ENCODE assay signal across 11 cellular contexts in genomic region chr1:58620926-58621325, GRCh38. TPM values are rescaled to one million over a fixed set of nuclear protein-coding genes. Genes with fewer than 3 reads are reported as not detected.
A peak's percentile ranks its signal among the peaks of the same experiment; 100 is the strongest.
DNase-seq lines count a peak whose midpoint lies in the region; ATAC-seq, FAIRE-seq and TF ChIP-seq lines count a peak whose summit lies in the region.
"Had no signal": no experiment of that assay in that cellular context is flagged by ENCODE, and none has a peak within 500 bp of the region (broad histone marks: within the 10 kb centered on the region; RNA-seq: fewer than 3 reads in every experiment).

No MANE protein-coding gene starts in this region.

- no peak overlapping the region for H3K4me3 Mint-ChIP-seq in activated T-cell treated with anti-CD3 and anti-CD28 coated beads, Interleukin-2, amount 50 U/mL, for 72 hours
- peak overlapping the region; percentile 82 for H3K4me3 Mint-ChIP-seq in type B pancreatic cell
- H3K4me3 Mint-ChIP-seq: activated naive CD8-positive, alpha-beta T cell treated with anti-CD3 and anti-CD28 coated beads, Interleukin-2, amount 50 U/mL, for 24 hours; naive thymus-derived CD8-positive, alpha-beta T cell had no signal

- H3K27ac Mint-ChIP-seq in activated T-cell treated with anti-CD3 and anti-CD28 coated beads, Interleukin-2, amount 50 U/mL, for 72 hours, result no peak overlapping the region
- H3K27ac Mint-ChIP-seq in type B pancreatic cell, result peak overlapping the region; percentile 95
- H3K27ac Mint-ChIP-seq: activated naive CD8-positive, alpha-beta T cell treated with anti-CD3 and anti-CD28 coated beads, Interleukin-2, amount 50 U/mL, for 24 hours; naive thymus-derived CD8-positive, alpha-beta T cell had no signal

- H3K27ac ChIP-seq in endothelial cell of umbilical vein (ENCODE audit: insufficient read depth, low read depth, low read length), result no peak overlapping the region

- POLR2A ChIA-PET in endothelial cell of umbilical vein (lab: Charles Lee), result no interaction called here

- no peaks in the 10 kb centered on the region for H3K27me3 ChIP-seq in endothelial cell of umbilical vein (ENCODE audit: control insufficient read depth in 2 of 2, insufficient read depth in 2 of 2, low read length in 2 of 2)

- FAIRE-seq in endothelial cell of umbilical vein (lab: Jason Lieb, UNC), result no peak

- H3K9ac ChIP-seq in endothelial cell of umbilical vein (replicated peaks; ENCODE audit: extremely low read depth, insufficient read depth, low read length), result no peak overlapping the region

- TF ChIP-seq CTCF in endothelial cell of umbilical vein (IDR thresholded peaks at IDR 0.05; ENCODE audit: extremely low read depth in 1 of 2, insufficient read depth in 1 of 2, low read depth in 1 of 2, low read length in 2 of 2) (no peak), type B pancreatic cell (conservative IDR thresholded peaks at IDR 0.05) (no peak)

- dilution Hi-C loops in endothelial cell of umbilical vein (cut with MboI; ENCODE audit: extremely low pct_ligation_motif_present, low sequenced_read_pairs), result no loop called here

- H3K27me3 Mint-ChIP-seq in activated T-cell treated with anti-CD3 and anti-CD28 coated beads, Interleukin-2, amount 50 U/mL, for 72 hours (ENCODE audit: low read depth), result peaks cover 25% of the 10 kb centered on the region
- H3K27me3 Mint-ChIP-seq in type B pancreatic cell, result no peaks in the 10 kb centered on the region

- no peaks in the 10 kb centered on the region for H3K36me3 Mint-ChIP-seq in activated T-cell treated with anti-CD3 and anti-CD28 coated beads, Interleukin-2, amount 50 U/mL, for 72 hours (ENCODE audit: insufficient read depth in 2 of 2)
- H3K36me3 Mint-ChIP-seq in type B pancreatic cell, result no peaks in the 10 kb centered on the region
- H3K36me3 Mint-ChIP-seq: naive thymus-derived CD8-positive, alpha-beta T cell had no signal

- no peaks in the 10 kb centered on the region for H4K20me1 ChIP-seq in endothelial cell of umbilical vein (replicated peaks; ENCODE audit: control insufficient read depth, extremely low read depth, insufficient read depth, low read length)

- peaks cover 2% of the 10 kb centered on the region for H3K79me2 ChIP-seq in endothelial cell of umbilical vein (ENCODE audit: control insufficient read depth, insufficient read depth, low read length)

- BruUV-seq in endothelial cell of umbilical vein (replicated peaks; lab: Mats Ljungman, UMichigan), result no TSS peak

- H3K9me3 ChIP-seq in endothelial cell of umbilical vein (replicated peaks; ENCODE audit: control insufficient read depth, insufficient read depth, low read length), result no peaks in the 10 kb centered on the region

- no peak for TF ChIP-seq POLR2A in endothelial cell of umbilical vein (IDR thresholded peaks at IDR 0.05; ENCODE audit: low read depth, low read length)

- no peaks in the 10 kb centered on the region for H3K36me3 ChIP-seq in endothelial cell of umbilical vein (ENCODE audit: control insufficient read depth in 2 of 2, extremely low read depth in 1 of 2, insufficient read depth in 2 of 2, low read length in 2 of 2)

- H3K4me1 Mint-ChIP-seq in activated T-cell treated with anti-CD3 and anti-CD28 coated beads, Interleukin-2, amount 50 U/mL, for 72 hours (ENCODE audit: low read depth), result peaks cover 18% of the 10 kb centered on the region
- peaks cover 22% of the 10 kb centered on the region for H3K4me1 Mint-ChIP-seq in type B pancreatic cell (ENCODE audit: unreplicated experiment)

- peaks cover 32% of the 10 kb centered on the region for H3K4me1 ChIP-seq in endothelial cell of umbilical vein (ENCODE audit: control insufficient read depth, extremely low read depth, insufficient read depth, low read length)

- H3K9me3 Mint-ChIP-seq in activated T-cell treated with anti-CD3 and anti-CD28 coated beads, Interleukin-2, amount 50 U/mL, for 72 hours, result no peaks in the 10 kb centered on the region
- peaks cover 9% of the 10 kb centered on the region for H3K9me3 Mint-ChIP-seq in type B pancreatic cell
- H3K9me3 Mint-ChIP-seq: activated naive CD8-positive, alpha-beta T cell treated with anti-CD3 and anti-CD28 coated beads, Interleukin-2, amount 50 U/mL, for 24 hours; naive thymus-derived CD8-positive, alpha-beta T cell had no signal

- intact Hi-C loops in endothelial cell of umbilical vein (cut with micrococcal nuclease), result no loop called here

- peak in 1 of 2 donors; percentile 1 for DNase-seq in activated T-cell treated with anti-CD3 and anti-CD28 coated beads, Interleukin-2, amount 50 U/mL, for 72 hours
- DNase-seq in activated T-cell treated with anti-CD3 and anti-CD28 coated beads for 4 hours (no peak), NCI-H510A (lab: John Stamatoyannopoulos, UW) (peak; percentile 34), endothelial cell of umbilical vein (ENCODE audit: low read depth, low spot score) (no peak), type B pancreatic cell (ENCODE audit: extremely low spot score, unreplicated experiment) (no peak)
- DNase-seq in effector CD8-positive, alpha-beta T cell (lab: John Stamatoyannopoulos, UW), result no peak
- no peak for DNase-seq in activated CD4-positive, CD25-positive, alpha-beta regulatory T cell (lab: John Stamatoyannopoulos, UW)
- DNase-seq: activated naive CD8-positive, alpha-beta T cell treated with anti-CD3 and anti-CD28 coated beads, Interleukin-2, amount 50 U/mL, for 24 hours; naive thymus-derived CD8-positive, alpha-beta T cell; NCI-H2081 had no signal

- ATAC-seq in activated T-cell treated with anti-CD3 and anti-CD28 coated beads, Interleukin-2, amount 50 U/mL, for 72 hours (replicated peaks in 1 of 2), result peak; percentile 41 to 45
- ATAC-seq in HG03175 (IDR thresholded peaks at IDR 0.05; ENCODE audit: unreplicated experiment), result no peak
- ATAC-seq: activated naive CD8-positive, alpha-beta T cell treated with anti-CD3 and anti-CD28 coated beads, Interleukin-2, amount 50 U/mL, for 24 hours; naive thymus-derived CD8-positive, alpha-beta T cell had no signal

- no peak overlapping the region for H2AFZ ChIP-seq in endothelial cell of umbilical vein (ENCODE audit: low read depth, low read length)

- no peaks in the 10 kb centered on the region for H3K9me1 ChIP-seq in endothelial cell of umbilical vein (replicated peaks; ENCODE audit: control insufficient read depth, extremely low read depth, insufficient read depth, low read length)

- CTCF ChIA-PET in endothelial cell of umbilical vein (lab: Charles Lee), result no interaction called here

- H3K4me3 ChIP-seq in endothelial cell of umbilical vein (replicated peaks in 1 of 3; ENCODE audit: insufficient read depth in 1 of 3, low read depth in 1 of 3, low read length in 3 of 3), result no peak overlapping the region

- no peak overlapping the region for H3K4me2 ChIP-seq in endothelial cell of umbilical vein (ENCODE audit: insufficient read depth, low read length)

TF ChIP-seq in endothelial cell of umbilical vein, 7 proteins besides CTCF, POLR2A, EP300 and RAD21:
- TF ChIP-seq FOS (IDR thresholded peaks at IDR 0.05; ENCODE audit: borderline replicate concordance, insufficient read depth, low read length), result no peak
- TF ChIP-seq GATA2 (IDR thresholded peaks at IDR 0.05; ENCODE audit: insufficient read depth, insufficient read length, low read depth, low read length), result peak; percentile 38

RNA-seq across cellular contexts. Expression of gene TACSTD2, which starts 43.9 kb away (rescaled TPM):
- total RNA-seq in activated T-cell treated with anti-CD3 and anti-CD28 coated beads, Interleukin-2, amount 50 U/mL, for 72 hours, result under 1 TPM in 1 of 2 donors, not detected in 1; 0.21 TPM
- total RNA-seq in endothelial cell of umbilical vein (14.1 and 30.7 TPM in 2 replicates), type B pancreatic cell (ENCODE audit: low replicate concordance) (21.2 and 39.7 TPM in 2 replicates)
- 43.3 and 61.5 TPM in 2 replicates for polyA plus RNA-seq in endothelial cell of umbilical vein
- polyA plus RNA-seq in endothelial cell of umbilical vein (2011; cell fraction: cytosol; rRNA removed), result 19.6 and 27.3 TPM in 2 replicates
- 13.4 and 14.5 TPM in 2 replicates for polyA plus RNA-seq in endothelial cell of umbilical vein (2011; cell fraction: nucleus; rRNA removed)
- 9.8 and 14.3 TPM in 2 replicates for polyA plus RNA-seq in endothelial cell of umbilical vein (2012)
- 21.2 and 23.5 TPM in 2 replicates for polyA minus RNA-seq in endothelial cell of umbilical vein
- polyA minus RNA-seq in endothelial cell of umbilical vein (2011; cell fraction: cytosol; rRNA and poly(A)+ RNA removed), result 1.6 TPM
- 5.6 and 10.4 TPM in 2 replicates for polyA minus RNA-seq in endothelial cell of umbilical vein (2011; cell fraction: nucleus; rRNA and poly(A)+ RNA removed)
- total RNA-seq: naive thymus-derived CD8-positive, alpha-beta T cell had no signal
- polyA plus RNA-seq: naive thymus-derived CD8-positive, alpha-beta T cell had no signal

Comparison
In these comparisons a context has a peak if more than half of its experiments do, and no peak if none do; other contexts are left out.
1. RNA of gene TACSTD2, which starts 43.9 kb away (total RNA-seq): 14.1 to 30.7 TPM in endothelial cell of umbilical vein and 21.2 to 39.7 TPM in type B pancreatic cell; 0.21 TPM in activated T-cell treated with anti-CD3 and anti-CD28 coated beads, Interleukin-2, amount 50 U/mL, for 72 hours; every median in the first group is over 10 times any median in the second.